In the genomic region with DNA sequence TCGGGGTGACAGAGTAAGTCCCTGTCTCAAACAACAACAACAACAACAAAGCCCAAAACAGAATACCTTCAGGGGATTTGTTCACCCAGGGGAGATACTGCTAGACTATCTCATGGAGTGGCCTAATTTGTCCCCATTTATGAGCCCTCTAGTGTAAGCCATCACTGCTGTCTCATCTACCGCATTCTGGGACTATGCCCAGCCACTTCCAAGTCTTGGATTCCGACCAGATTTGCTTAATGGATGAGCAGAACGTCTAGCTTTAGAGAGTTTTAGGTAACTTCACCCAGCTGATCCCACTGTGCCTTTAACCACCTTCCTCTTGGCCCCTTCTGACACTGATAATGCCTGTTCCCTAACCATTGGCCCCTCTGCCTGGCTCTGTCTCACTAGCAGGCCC, we compare ENCODE assay signal across 38 cellular contexts. TPM values are rescaled to one million over a fixed set of nuclear protein-coding genes. Genes with fewer than 3 reads are reported as not detected.
DNase-seq lines count a peak whose midpoint lies in the region; ATAC-seq and TF ChIP-seq lines count a peak whose summit lies in the region.
"Had no signal": no experiment of that assay in that cellular context is flagged by ENCODE, and none has a peak within 500 bp of the region (broad histone marks: within the 10 kb centered on the region; RNA-seq: fewer than 3 reads in every experiment).

No MANE protein-coding gene starts in this region.

- H3K36me3 ChIP-seq in MG63 (peaks cover 2% of the 10 kb centered on the region), right lobe of liver (peaks cover 2 to 21% (median 3%) of the 10 kb centered on the region in 4 donors), psoas muscle (ENCODE audit: insufficient read depth in 1 of 2, low read depth in 1 of 2) (no peaks in the 10 kb centered on the region)
- no peaks in the 10 kb centered on the region for H3K36me3 ChIP-seq in naive thymus-derived CD4-positive, alpha-beta T cell (ENCODE audit: control insufficient read depth in 2 of 3, insufficient read depth in 3 of 3, low read length in 3 of 3)
- H3K36me3 ChIP-seq: gastrocnemius medialis, thoracic aorta, vagina had no signal

- POLR2A ChIA-PET in naive thymus-derived CD4-positive, alpha-beta T cell (lab: Charles Lee) = no interaction called here

- ATAC-seq in right lobe of liver (peak in 3 of 4 donors; percentile 6 to 31 (median 16)), psoas muscle (no peak)
- no peak for ATAC-seq in naive thymus-derived CD4-positive, alpha-beta T cell
- ATAC-seq: gastrocnemius medialis, left cardiac atrium, Panc1 had no signal

- H3K27ac ChIP-seq in right lobe of liver = peak overlapping the region in 1 of 3 donors; percentile 5
- no peak overlapping the region for H3K27ac ChIP-seq in psoas muscle
- H3K27ac ChIP-seq in naive thymus-derived CD4-positive, alpha-beta T cell (ENCODE audit: low read depth, low read length) = no peak overlapping the region
- H3K27ac ChIP-seq: gastrocnemius medialis, parathyroid adenoma, right atrium auricular region, thoracic aorta, vagina, VCaP had no signal

- TF ChIP-seq CTCF in right lobe of liver (IDR thresholded peaks at IDR 0.05) (no peak), psoas muscle (IDR thresholded peaks at IDR 0.05) (no peak)

- CTCF ChIA-PET in naive thymus-derived CD4-positive, alpha-beta T cell (lab: Charles Lee) = interaction anchor here (0.6 kb wide), 1 partner anchor 767 kb away, joined by 3 read pairs; no protein-coding TSS in a partner anchor

- no peaks in the 10 kb centered on the region for H3K27me3 ChIP-seq in MG63
- no peaks in the 10 kb centered on the region for H3K27me3 ChIP-seq in right lobe of liver
- H3K27me3 ChIP-seq in psoas muscle (ENCODE audit: insufficient read depth in 3 of 3, low read length in 2 of 3) = no peaks in the 10 kb centered on the region
- H3K27me3 ChIP-seq in naive thymus-derived CD4-positive, alpha-beta T cell (ENCODE audit: control insufficient read depth in 2 of 2, insufficient read depth in 2 of 2, low read length in 2 of 2) = no peaks in the 10 kb centered on the region
- H3K27me3 ChIP-seq: gastrocnemius medialis, right atrium auricular region, vagina had no signal

- H3K9me3 Mint-ChIP-seq in naive thymus-derived CD4-positive, alpha-beta T cell = no peaks in the 10 kb centered on the region
- H3K9me3 Mint-ChIP-seq: activated naive CD4-positive, alpha-beta T cell treated with anti-CD3 and anti-CD28 coated beads, Interleukin-2, amount 50 U/mL, for 24 hours; CD8-positive, alpha-beta memory T cell; immature natural killer cell; stimulated activated naive CD8-positive, alpha-beta T cell treated with anti-CD3 and anti-CD28 coated beads, Interleukin-15, Interleukin-2, amounts not matched to agents 100 ng/mL and 50 ng/mL, for 24 hours; T-helper 2 cell treated with Interferon-gamma antibody and Interleukin-4, amounts not matched to agents 5 μg/mL and 100 μg/mL, for 36 hours had no signal

- H3K4me1 ChIP-seq in right lobe of liver = peaks cover 0 to 57% (median 21%) of the 10 kb centered on the region in 4 donors
- no peaks in the 10 kb centered on the region for H3K4me1 ChIP-seq in psoas muscle
- no peaks in the 10 kb centered on the region for H3K4me1 ChIP-seq in naive thymus-derived CD4-positive, alpha-beta T cell (ENCODE audit: control insufficient read depth in 2 of 2, insufficient read depth in 2 of 2, low read length in 2 of 2)
- H3K4me1 ChIP-seq: gastrocnemius medialis, parathyroid adenoma, right atrium auricular region had no signal

- WGBS in right lobe of liver (ENCODE audit: insufficient coverage, low coverage, low lambda C conversion rate, missing lambda C conversion rate) = 23% methylated on average over 3 of the region's 4 CpGs
- WGBS in psoas muscle, 3 donors = 57 to 67% (median 67%) methylated on average over 4 of the region's 4 CpGs

- H3K9me3 ChIP-seq in MG63 = no peaks in the 10 kb centered on the region
- H3K9me3 ChIP-seq in right lobe of liver = no peaks in the 10 kb centered on the region
- H3K9me3 ChIP-seq in psoas muscle = no peaks in the 10 kb centered on the region
- no peaks in the 10 kb centered on the region for H3K9me3 ChIP-seq in naive thymus-derived CD4-positive, alpha-beta T cell (ENCODE audit: control insufficient read depth in 2 of 3, low read length in 3 of 3)
- H3K9me3 ChIP-seq: gastrocnemius medialis, right atrium auricular region, thoracic aorta, vagina had no signal

- H3K27me3 Mint-ChIP-seq in naive thymus-derived CD4-positive, alpha-beta T cell = peaks cover 0 to 13% (median 4%) of the 10 kb centered on the region in 5 donors

- H3K4me3 ChIP-seq in MG63 (no peak overlapping the region), right lobe of liver (no peak overlapping the region), psoas muscle (no peak overlapping the region)
- no peak overlapping the region for H3K4me3 ChIP-seq in naive thymus-derived CD4-positive, alpha-beta T cell (ENCODE audit: low read length)
- H3K4me3 ChIP-seq: gastrocnemius medialis, right atrium auricular region, thoracic aorta, vagina had no signal

- TF ChIP-seq POLR2A in right lobe of liver (IDR thresholded peaks at IDR 0.05) = no peak

- H3K4me1 Mint-ChIP-seq in naive thymus-derived CD4-positive, alpha-beta T cell = no peaks in the 10 kb centered on the region
- H3K4me1 Mint-ChIP-seq: activated naive CD4-positive, alpha-beta T cell treated with anti-CD3 and anti-CD28 coated beads, Interleukin-2, amount 50 U/mL, for 24 hours; CD8-positive, alpha-beta memory T cell; immature natural killer cell had no signal

- H3K36me3 Mint-ChIP-seq in naive thymus-derived CD4-positive, alpha-beta T cell = no peaks in the 10 kb centered on the region
- H3K36me3 Mint-ChIP-seq: activated naive CD4-positive, alpha-beta T cell treated with anti-CD3 and anti-CD28 coated beads, Interleukin-2, amount 50 U/mL, for 24 hours; CD8-positive, alpha-beta memory T cell; immature natural killer cell had no signal

- no peak overlapping the region for H3K27ac Mint-ChIP-seq in naive thymus-derived CD4-positive, alpha-beta T cell
- H3K27ac Mint-ChIP-seq: activated naive CD4-positive, alpha-beta T cell treated with anti-CD3 and anti-CD28 coated beads, Interleukin-2, amount 50 U/mL, for 24 hours; CD8-positive, alpha-beta memory T cell; immature natural killer cell; stimulated activated naive CD8-positive, alpha-beta T cell treated with anti-CD3 and anti-CD28 coated beads, Interleukin-15, Interleukin-2, amounts not matched to agents 100 ng/mL and 50 ng/mL, for 24 hours; T-helper 2 cell treated with Interferon-gamma antibody and Interleukin-4, amounts not matched to agents 5 μg/mL and 100 μg/mL, for 36 hours had no signal

- no peak overlapping the region for H3K4me3 Mint-ChIP-seq in naive thymus-derived CD4-positive, alpha-beta T cell
- H3K4me3 Mint-ChIP-seq: activated naive CD4-positive, alpha-beta T cell treated with anti-CD3 and anti-CD28 coated beads, Interleukin-2, amount 50 U/mL, for 24 hours; CD8-positive, alpha-beta memory T cell; immature natural killer cell; stimulated activated naive CD8-positive, alpha-beta T cell treated with anti-CD3 and anti-CD28 coated beads, Interleukin-15, Interleukin-2, amounts not matched to agents 100 ng/mL and 50 ng/mL, for 24 hours; T-helper 2 cell treated with Interferon-gamma antibody and Interleukin-4, amounts not matched to agents 5 μg/mL and 100 μg/mL, for 36 hours had no signal

- intact Hi-C loops in right lobe of liver (cut with DNase I) = no loop called here
- intact Hi-C loops in psoas muscle (cut with DNase I) = no loop called here
- intact Hi-C loops in naive thymus-derived CD4-positive, alpha-beta T cell (cut with micrococcal nuclease) = no loop called here

- DNase-seq in EH (ENCODE audit: low read depth) (peak; percentile 68), MG63 (peak; percentile 34), astrocyte of the hippocampus (ENCODE audit: low read depth, low spot score) (peak; percentile 33), right lobe of liver (peak in 1 of 3 donors; percentile 55), psoas muscle (no peak), HT-29 (ENCODE audit: low spot score) (no peak)
- no peak for DNase-seq in naive thymus-derived CD4-positive, alpha-beta T cell
- no peak for DNase-seq in activated CD8-positive, alpha-beta memory T cell treated with anti-CD3 and anti-CD28 coated beads, Interleukin-2, amount 50 U/mL, for 4 hours
- DNase-seq: ACHN; activated CD4-positive, alpha-beta T cell treated with anti-CD3 and anti-CD28 coated beads for 4 hours; activated CD8-positive, alpha-beta memory T cell treated with anti-CD3 and anti-CD28 coated beads for 24 hours; amygdala; CD8-positive, alpha-beta memory T cell; erythroblast; gastrocnemius medialis; H7; hippocampal formation; immature natural killer cell; KG1; left cardiac atrium; mesendoderm; MM.1S; NCI-H1417 treated with DMSO at 0.1 percent for 48 hours; NCI-H2081 treated with DMSO at 0.1 percent for 48 hours; NCI-H2227 treated with DMSO at 0.1 percent for 48 hours; NCI-H526 treated with DMSO at 0.1 percent for 48 hours; Right ventricle myocardium superior; stimulated activated CD8-positive, alpha-beta memory T cell treated with anti-CD3 and anti-CD28 coated beads, Interleukin-4, amount 100 ng/mL, for 48 hours had no signal

RNA-seq across cellular contexts. Expression of a gene that starts 47.1 kb away (rescaled TPM):
- total RNA-seq in MG63 (2014; rRNA removed; shearing (Covaris generic); ENCODE audit: low replicate concordance) = 34.2 and 38.6 TPM in 2 replicates
- 100 to 1,000 TPM in 4 of 6 experiments, 10 to 100 TPM in 2; 65.3 to 158 (median 105) TPM for total RNA-seq in right lobe of liver
- total RNA-seq in psoas muscle = 10 to 100 TPM in 1 of 4 donors, 1 to 10 TPM in 3; 3.8 to 11.0 (median 5.2) TPM
- 1 to 10 TPM; 2.0 to 2.9 (median 2.8) TPM for polyA plus RNA-seq in psoas muscle
- total RNA-seq in HT-29 (2014; rRNA removed; shearing (Covaris generic)) = 22.0 and 23.2 TPM in 2 replicates
- total RNA-seq in naive thymus-derived CD4-positive, alpha-beta T cell = 1 to 10 TPM in 1 of 5 experiments, under 1 TPM in 4; 0.21 to 1.6 (median 0.57) TPM
- under 1 TPM; 0.05 to 0.06 TPM for polyA plus RNA-seq in naive thymus-derived CD4-positive, alpha-beta T cell
- total RNA-seq: G401 had no signal

Comparison
In these comparisons a context has a peak if more than half of its experiments do, and no peak if none do; other contexts are left out.
1. DNase-seq: peak in EH (single experiment), MG63 (single experiment) and astrocyte of the hippocampus (single experiment); none in psoas muscle (0 of 2), HT-29 (single experiment), naive thymus-derived CD4-positive, alpha-beta T cell (0 of 9) and activated CD8-positive, alpha-beta memory T cell treated with anti-CD3 and anti-CD28 coated beads, Interleukin-2, amount 50 U/mL, for 4 hours (single experiment).
2. ATAC-seq: peak in right lobe of liver (3 of 4); none in psoas muscle (0 of 4) and naive thymus-derived CD4-positive, alpha-beta T cell (single experiment).